In the genomic region with DNA sequence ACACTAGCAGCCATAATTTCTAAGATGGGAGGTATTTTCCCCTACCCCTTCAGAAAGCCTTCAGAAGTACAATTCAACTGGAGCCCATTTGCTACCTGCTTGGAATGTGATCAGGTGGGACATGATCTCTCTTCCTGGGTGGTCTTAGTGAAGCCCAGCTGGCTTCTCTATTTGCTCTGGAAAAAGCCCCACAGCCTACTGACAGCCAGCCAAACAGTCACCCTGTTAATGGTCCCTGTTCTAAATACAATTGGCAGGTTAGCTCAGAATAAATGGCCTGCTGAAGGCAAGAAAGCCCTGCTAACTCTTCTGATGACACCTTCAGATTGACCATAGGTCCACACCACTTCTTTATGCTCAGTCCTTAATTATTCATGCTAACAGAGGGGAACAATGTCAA, we compare ENCODE assay signal across 9 cellular contexts. TPM values are rescaled to one million over a fixed set of nuclear protein-coding genes. Genes with fewer than 3 reads are reported as not detected.
"Had no signal": no experiment of that assay in that cellular context is flagged by ENCODE, and none has a peak within 500 bp of the region (broad histone marks: within the 10 kb centered on the region; RNA-seq: fewer than 3 reads in every experiment).

No MANE protein-coding gene starts in this region.

- DNase-seq: GM23248, HFFc6, KBM-7 had no signal

- H3K4me3 ChIP-seq: GM23248, HAP-1 had no signal

- H3K36me3 ChIP-seq: HAP-1 had no signal

- H3K4me2 ChIP-seq: KMS-11 had no signal

- H3K9me3 ChIP-seq: HAP-1 had no signal

- H3K27ac ChIP-seq: GM23248, HL-60, KMS-11 had no signal

- H3K9ac ChIP-seq: GM23248, KMS-11 had no signal

- H3K4me1 Mint-ChIP-seq: IgD-negative memory B cell had no signal

- H3K4me3 Mint-ChIP-seq: HFFc6, IgD-negative memory B cell had no signal

- H3K36me3 Mint-ChIP-seq: IgD-negative memory B cell had no signal

- ATAC-seq: HCT116, HepG2 had no signal

- H2AFZ ChIP-seq: GM23248 had no signal

- H3K27ac Mint-ChIP-seq: HFFc6, IgD-negative memory B cell had no signal

- H3K9me3 Mint-ChIP-seq: IgD-negative memory B cell had no signal

RNA-seq across cellular contexts. Expression of a gene that starts 39.9 kb away (rescaled TPM):
- total RNA-seq: GM23248, HepG2, HFFc6 had no signal
- polyA plus RNA-seq: GM23248, IgD-negative memory B cell had no signal
